In the genomic region with DNA sequence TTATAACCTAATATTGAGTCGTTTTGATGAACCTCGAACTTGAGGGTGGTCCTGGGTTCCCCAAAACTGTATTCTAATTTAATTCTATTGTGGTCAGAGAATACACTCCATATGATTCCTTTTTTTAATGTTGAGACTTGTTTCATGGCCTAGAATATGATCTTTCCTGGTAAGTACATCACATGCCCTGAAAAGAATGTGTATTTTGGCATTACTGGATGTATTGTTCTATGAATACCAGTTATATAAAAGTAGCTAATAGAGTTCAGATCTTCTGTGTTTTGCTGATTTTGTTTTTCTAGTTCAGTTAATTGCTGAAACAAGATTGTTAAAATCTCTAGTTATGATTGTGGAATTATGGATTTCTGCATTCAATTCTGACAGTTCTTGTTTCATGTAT, we compare ENCODE assay signal across 39 cellular contexts. TPM values are rescaled to one million over a fixed set of nuclear protein-coding genes. Genes with fewer than 3 reads are reported as not detected.
"Had no signal": no experiment of that assay in that cellular context is flagged by ENCODE, and none has a peak within 500 bp of the region (broad histone marks: within the 10 kb centered on the region; RNA-seq: fewer than 3 reads in every experiment).

No MANE protein-coding gene starts in this region.

- H3K27ac ChIP-seq: ascending aorta, body of pancreas, brain microvascular endothelial cell, breast epithelium, WERI-Rb-1 had no signal

- H3K27me3 ChIP-seq: ascending aorta, body of pancreas, brain microvascular endothelial cell had no signal

- H3K4me3 Mint-ChIP-seq: activated CD4-positive, alpha-beta memory T cell treated with anti-CD3 and anti-CD28 coated beads for 36 hours; activated CD4-positive, alpha-beta T cell treated with anti-CD3 and anti-CD28 coated beads, Interleukin-2, amount 10 ng/mL, durations not matched to agents 24 days and 14 days; activated CD8-positive, alpha-beta T cell treated with anti-CD3 and anti-CD28 coated beads for 36 hours; activated naive CD4-positive, alpha-beta T cell treated with anti-CD3 and anti-CD28 coated beads for 36 hours; activated naive CD8-positive, alpha-beta T cell treated with anti-CD3 and anti-CD28 coated beads for 36 hours; activated T-cell treated with anti-CD3 and anti-CD28 coated beads, Interleukin-2, amount 50 U/mL, for 4 hours; activated T-cell treated with anti-CD3 and anti-CD28 coated beads, Interleukin-2, amount 50 U/mL, for 72 hours; activated T-helper 1 cell treated with anti-CD3 and anti-CD28 coated beads, Interleukin-12 subunit alpha, Interleukin-12 subunit beta, Interleukin-2, Interleukin-4 antibody, amounts not matched to agents 30 ng/mL and 10 ng/mL and 1 ng/mL, durations not matched to agents 14 hours and 24 hours and 36 hours; activated T-helper 17 cell treated with anti-CD3 and anti-CD28 coated beads, Interleukin-2, amount 50 U/mL, for 72 hours; T-helper 1 cell treated with Interleukin-12 subunit alpha and Interleukin-12 subunit beta and Interleukin-4 antibody, amounts not matched to agents 30 μg/mL and 1 μg/mL, for 36 hours; T-helper 2 cell treated with Interferon-gamma antibody and Interleukin-4, amounts not matched to agents 5 μg/mL and 100 μg/mL, for 36 hours; WTC11 had no signal

- H3K9me3 Mint-ChIP-seq: activated CD4-positive, alpha-beta memory T cell treated with anti-CD3 and anti-CD28 coated beads for 36 hours; activated CD4-positive, alpha-beta T cell treated with anti-CD3 and anti-CD28 coated beads, Interleukin-2, amount 10 ng/mL, durations not matched to agents 24 days and 14 days; activated naive CD4-positive, alpha-beta T cell treated with anti-CD3 and anti-CD28 coated beads, Interleukin-2, amount 50 U/mL, for 72 hours; activated naive CD8-positive, alpha-beta T cell treated with anti-CD3 and anti-CD28 coated beads for 36 hours; activated T-cell treated with anti-CD3 and anti-CD28 coated beads, Interleukin-2, amount 50 U/mL, for 72 hours; activated T-helper 1 cell treated with anti-CD3 and anti-CD28 coated beads, Interleukin-12 subunit alpha, Interleukin-12 subunit beta, Interleukin-2, Interleukin-4 antibody, amounts not matched to agents 30 ng/mL and 10 ng/mL and 1 ng/mL, durations not matched to agents 14 hours and 24 hours and 36 hours; activated T-helper 17 cell treated with anti-CD3 and anti-CD28 coated beads, Interleukin-2, amount 50 U/mL, for 72 hours; T-helper 1 cell treated with Interleukin-12 subunit alpha and Interleukin-12 subunit beta and Interleukin-4 antibody, amounts not matched to agents 30 μg/mL and 1 μg/mL, for 36 hours; T-helper 2 cell treated with Interferon-gamma antibody and Interleukin-4, amounts not matched to agents 5 μg/mL and 100 μg/mL, for 36 hours had no signal

- H3K4me1 Mint-ChIP-seq: activated CD4-positive, alpha-beta T cell treated with anti-CD3 and anti-CD28 coated beads, Interleukin-2, amount 10 ng/mL, durations not matched to agents 24 days and 14 days; activated naive CD8-positive, alpha-beta T cell treated with anti-CD3 and anti-CD28 coated beads for 36 hours; activated T-helper 17 cell treated with anti-CD3 and anti-CD28 coated beads, Interleukin-2, amount 50 U/mL, for 72 hours; WTC11 had no signal

- H3K4me3 ChIP-seq: ascending aorta, body of pancreas, breast epithelium had no signal

- ATAC-seq: activated CD4-positive, CD25-positive, alpha-beta regulatory T cell treated with anti-CD3 and anti-CD28 coated beads, Interleukin-2, amount 50 U/mL, for 24 hours; activated CD8-positive, alpha-beta T cell treated with anti-CD3 and anti-CD28 coated beads for 36 hours; activated naive CD4-positive, alpha-beta T cell treated with anti-CD3 and anti-CD28 coated beads, Interleukin-2, amount 50 U/mL, for 72 hours; activated T-cell treated with anti-CD3 and anti-CD28 coated beads, Interleukin-2, amount 50 U/mL, for 4 hours; activated T-cell treated with anti-CD3 and anti-CD28 coated beads, Interleukin-2, amount 50 U/mL, for 72 hours; activated T-helper 17 cell treated with anti-CD3 and anti-CD28 coated beads, Interleukin-2, amount 50 U/mL, for 72 hours; body of pancreas; WTC11 had no signal

- H3K36me3 ChIP-seq: ascending aorta, brain microvascular endothelial cell, breast epithelium, WERI-Rb-1 had no signal

- H3K4me1 ChIP-seq: ascending aorta, body of pancreas, breast epithelium had no signal

- H3K27ac Mint-ChIP-seq: activated CD4-positive, alpha-beta memory T cell treated with anti-CD3 and anti-CD28 coated beads for 36 hours; activated CD4-positive, alpha-beta T cell treated with anti-CD3 and anti-CD28 coated beads, Interleukin-2, amount 10 ng/mL, durations not matched to agents 24 days and 14 days; activated CD8-positive, alpha-beta T cell treated with anti-CD3 and anti-CD28 coated beads for 36 hours; activated naive CD4-positive, alpha-beta T cell treated with anti-CD3 and anti-CD28 coated beads for 36 hours; activated naive CD4-positive, alpha-beta T cell treated with anti-CD3 and anti-CD28 coated beads, Interleukin-2, amount 50 U/mL, for 72 hours; activated naive CD8-positive, alpha-beta T cell treated with anti-CD3 and anti-CD28 coated beads for 36 hours; activated T-cell treated with anti-CD3 and anti-CD28 coated beads, Interleukin-2, amount 50 U/mL, for 72 hours; activated T-helper 1 cell treated with anti-CD3 and anti-CD28 coated beads, Interleukin-12 subunit alpha, Interleukin-12 subunit beta, Interleukin-2, Interleukin-4 antibody, amounts not matched to agents 30 ng/mL and 10 ng/mL and 1 ng/mL, durations not matched to agents 14 hours and 24 hours and 36 hours; activated T-helper 17 cell treated with anti-CD3 and anti-CD28 coated beads, Interleukin-2, amount 50 U/mL, for 72 hours; T-helper 1 cell treated with Interleukin-12 subunit alpha and Interleukin-12 subunit beta and Interleukin-4 antibody, amounts not matched to agents 30 μg/mL and 1 μg/mL, for 36 hours; T-helper 2 cell treated with Interferon-gamma antibody and Interleukin-4, amounts not matched to agents 5 μg/mL and 100 μg/mL, for 36 hours; WTC11 had no signal

- H3K27me3 Mint-ChIP-seq: activated CD4-positive, alpha-beta memory T cell treated with anti-CD3 and anti-CD28 coated beads for 36 hours; activated CD4-positive, alpha-beta T cell treated with anti-CD3 and anti-CD28 coated beads, Interleukin-2, amount 10 ng/mL, durations not matched to agents 24 days and 14 days; activated CD8-positive, alpha-beta T cell treated with anti-CD3 and anti-CD28 coated beads for 36 hours; activated naive CD8-positive, alpha-beta T cell treated with anti-CD3 and anti-CD28 coated beads for 36 hours had no signal

- H3K36me3 Mint-ChIP-seq: activated CD4-positive, alpha-beta memory T cell treated with anti-CD3 and anti-CD28 coated beads for 36 hours; activated naive CD4-positive, alpha-beta T cell treated with anti-CD3 and anti-CD28 coated beads, Interleukin-2, amount 50 U/mL, for 72 hours; activated naive CD8-positive, alpha-beta T cell treated with anti-CD3 and anti-CD28 coated beads for 36 hours had no signal

- H3K9me3 ChIP-seq: ascending aorta, body of pancreas had no signal

- DNase-seq: activated CD4-positive, alpha-beta memory T cell treated with anti-CD3 and anti-CD28 coated beads for 36 hours; activated CD4-positive, alpha-beta T cell treated with anti-CD3 and anti-CD28 coated beads for 1 hour; activated CD4-positive, alpha-beta T cell treated with anti-CD3 and anti-CD28 coated beads for 4 hours; activated CD4-positive, alpha-beta T cell treated with anti-CD3 and anti-CD28 coated beads, Interleukin-2, amount 10 ng/mL, durations not matched to agents 24 days and 14 days; activated CD4-positive, alpha-beta T cell treated with anti-CD3 and anti-CD28 coated beads, Interleukin-2, amount 50 U/mL, for 1 hour; activated CD4-positive, alpha-beta T cell treated with anti-CD3 and anti-CD28 coated beads, Interleukin-2, amount 50 U/mL, for 4 hours; activated CD4-positive, CD25-positive, alpha-beta regulatory T cell; activated CD8-positive, alpha-beta memory T cell treated with anti-CD3 and anti-CD28 coated beads, Interleukin-2, amount 50 U/mL, for 4 hours; activated CD8-positive, alpha-beta T cell treated with anti-CD3 and anti-CD28 coated beads for 36 hours; activated effector memory CD4-positive, alpha-beta T cell treated with anti-CD3 and anti-CD28 coated beads, Interleukin-2, amount 50 U/mL, for 16 hours; activated gamma-delta T cell treated with Interleukin-2 at 50 U/mL for 16 hours; activated naive CD4-positive, alpha-beta T cell; activated naive CD4-positive, alpha-beta T cell treated with anti-CD3 and anti-CD28 coated beads for 36 hours; activated naive CD4-positive, alpha-beta T cell treated with anti-CD3 and anti-CD28 coated beads, Interleukin-2, amount 50 U/mL, for 16 hours; activated naive CD8-positive, alpha-beta T cell treated with anti-CD3 and anti-CD28 coated beads for 36 hours; activated T-cell treated with anti-CD3 and anti-CD28 coated beads for 4 hours; activated T-cell treated with anti-CD3 and anti-CD28 coated beads, Interleukin-2, amount 50 U/mL, for 1 hour; activated T-cell treated with anti-CD3 and anti-CD28 coated beads, Interleukin-2, amount 50 U/mL, for 4 hours; activated T-cell treated with anti-CD3 and anti-CD28 coated beads, Interleukin-2, amount 50 U/mL, for 72 hours; amygdala; anterior cingulate cortex; body of pancreas; brain microvascular endothelial cell; central memory CD4-positive, alpha-beta T cell; SW 1271; T-helper 1 cell; T-helper 2 cell; T-helper 9 cell; WERI-Rb-1 had no signal

RNA-seq across cellular contexts. Expression of a gene that starts 18.8 kb away (rescaled TPM):
- total RNA-seq: activated CD4-positive, alpha-beta memory T cell treated with anti-CD3 and anti-CD28 coated beads for 36 hours; activated CD4-positive, alpha-beta T cell treated with anti-CD3 and anti-CD28 coated beads, Interleukin-2, amount 10 ng/mL, durations not matched to agents 24 days and 14 days; activated CD8-positive, alpha-beta memory T cell treated with anti-CD3 and anti-CD28 coated beads for 36 hours; activated CD8-positive, alpha-beta T cell treated with anti-CD3 and anti-CD28 coated beads for 36 hours; activated naive CD4-positive, alpha-beta T cell treated with anti-CD3 and anti-CD28 coated beads for 36 hours; activated naive CD4-positive, alpha-beta T cell treated with anti-CD3 and anti-CD28 coated beads, Interleukin-2, amount 50 U/mL, for 72 hours; activated naive CD8-positive, alpha-beta T cell treated with anti-CD3 and anti-CD28 coated beads for 36 hours; activated T-cell treated with anti-CD3 and anti-CD28 coated beads, Interleukin-2, amount 50 U/mL, for 4 hours; activated T-cell treated with anti-CD3 and anti-CD28 coated beads, Interleukin-2, amount 50 U/mL, for 72 hours; activated T-helper 1 cell treated with anti-CD3 and anti-CD28 coated beads, Interleukin-12 subunit alpha, Interleukin-12 subunit beta, Interleukin-2, Interleukin-4 antibody, amounts not matched to agents 30 ng/mL and 10 ng/mL and 1 ng/mL, durations not matched to agents 14 hours and 24 hours and 36 hours; activated T-helper 17 cell treated with anti-CD3 and anti-CD28 coated beads, Interleukin-2, amount 50 U/mL, for 72 hours had no signal
